ENCODE assay signal across 20 cellular contexts in genomic region chr7:17645500-17645899, GRCh38.
"Had no signal": no experiment of that assay in that cellular context is flagged by ENCODE, and none has a peak within 500 bp of the region (broad histone marks: within the 10 kb centered on the region; RNA-seq: fewer than 3 reads in every experiment).

No MANE protein-coding gene starts in this region.

- ATAC-seq: effector memory CD8-positive, alpha-beta T cell; gastrocnemius medialis; heart right ventricle; left cardiac atrium; lower lobe of right lung; mucosa of descending colon had no signal

- H3K4me1 ChIP-seq: colonic mucosa, gastrocnemius medialis, lower lobe of right lung had no signal

- H3K27me3 ChIP-seq: colonic mucosa, esophagus squamous epithelium, gastrocnemius medialis, heart right ventricle had no signal

- DNase-seq: colonic mucosa; cortex of kidney; effector CD8-positive, alpha-beta T cell; effector memory CD8-positive, alpha-beta T cell; endodermal cell; erythroblast; esophagus squamous epithelium; foreskin melanocyte; gastrocnemius medialis; glutamatergic neuron; head of caudate nucleus; heart right ventricle; hippocampal formation; left cardiac atrium; left ventricle myocardium inferior; lower lobe of right lung; mesenchymal stem cell; mucosa of descending colon; naive B cell had no signal

- H3K27ac ChIP-seq: colonic mucosa, epithelial cell of prostate, esophagus squamous epithelium, gastrocnemius medialis, heart right ventricle, left ventricle myocardium inferior, lower lobe of right lung had no signal

- H3K4me3 ChIP-seq: colonic mucosa, esophagus squamous epithelium, gastrocnemius medialis, heart right ventricle, left ventricle myocardium inferior, lower lobe of right lung, mucosa of descending colon had no signal

- H3K36me3 ChIP-seq: colonic mucosa, esophagus squamous epithelium, gastrocnemius medialis, heart right ventricle, left ventricle myocardium inferior, lower lobe of right lung had no signal

- H3K9me3 ChIP-seq: colonic mucosa, gastrocnemius medialis, left ventricle myocardium inferior, lower lobe of right lung had no signal
